24 cellular contexts compared by ENCODE assay signal in genomic region chr11:106278391-106278790, GRCh38.
"Had no signal": no experiment of that assay in that cellular context is flagged by ENCODE, and none has a peak within 500 bp of the region (broad histone marks: within the 10 kb centered on the region; RNA-seq: fewer than 3 reads in every experiment).

No MANE protein-coding gene starts in this region.

- H3K4me3 ChIP-seq: lung, sigmoid colon, tibial artery had no signal

- H3K4me3 Mint-ChIP-seq: activated CD4-positive, alpha-beta T cell treated with anti-CD3 and anti-CD28 coated beads for 36 hours; activated naive CD8-positive, alpha-beta T cell; brain; central memory CD8-positive, alpha-beta T cell; nephron progenitor cell; T-helper 2 cell treated with Interferon-gamma antibody and Interleukin-4, amounts not matched to agents 5 μg/mL and 100 μg/mL, for 36 hours; WTC11 had no signal

- H3K9me3 Mint-ChIP-seq: nephron progenitor cell had no signal

- H3K36me3 Mint-ChIP-seq: activated naive CD8-positive, alpha-beta T cell; brain; WTC11 had no signal

- H3K27ac ChIP-seq: foreskin keratinocyte, sigmoid colon, tibial artery had no signal

- H3K4me1 Mint-ChIP-seq: activated CD4-positive, alpha-beta T cell treated with anti-CD3 and anti-CD28 coated beads for 36 hours; central memory CD8-positive, alpha-beta T cell; nephron progenitor cell had no signal

- DNase-seq: activated CD4-positive, alpha-beta T cell treated with anti-CD3 and anti-CD28 coated beads for 36 hours; activated CD4-positive, alpha-beta T cell treated with anti-CD3 and anti-CD28 coated beads, Interleukin-2, amount 50 U/mL, for 48 hours; activated T-cell treated with anti-CD3 and anti-CD28 coated beads for 4 hours; amygdala; cortex of kidney; foreskin keratinocyte; glutamatergic neuron; hippocampal formation; islet precursor cell; left colon; midbrain; nephron progenitor cell; nucleus accumbens; posterior cingulate gyrus; sigmoid colon; stimulated activated naive CD8-positive, alpha-beta T cell treated with anti-CD3 and anti-CD28 coated beads, Interleukin-15, Interleukin-2, amounts not matched to agents 100 U/mL and 50 U/mL, for 24 hours; substantia nigra; tibial artery had no signal

- ATAC-seq: activated CD4-positive, alpha-beta T cell treated with anti-CD3 and anti-CD28 coated beads for 36 hours; foreskin keratinocyte; left colon; stimulated activated naive CD8-positive, alpha-beta T cell treated with anti-CD3 and anti-CD28 coated beads, Interleukin-15, Interleukin-2, amounts not matched to agents 100 U/mL and 50 U/mL, for 24 hours; WTC11 had no signal

- H3K9me3 ChIP-seq: sigmoid colon, tibial artery had no signal

- H3K27ac Mint-ChIP-seq: activated CD4-positive, alpha-beta T cell treated with anti-CD3 and anti-CD28 coated beads for 36 hours; activated naive CD8-positive, alpha-beta T cell; brain; nephron progenitor cell; T-helper 2 cell treated with Interferon-gamma antibody and Interleukin-4, amounts not matched to agents 5 μg/mL and 100 μg/mL, for 36 hours; WTC11 had no signal

- H3K27me3 ChIP-seq: foreskin keratinocyte, sigmoid colon, tibial artery had no signal

- H3K27me3 Mint-ChIP-seq: activated CD4-positive, alpha-beta T cell treated with anti-CD3 and anti-CD28 coated beads for 36 hours; activated naive CD8-positive, alpha-beta T cell; central memory CD8-positive, alpha-beta T cell had no signal

- H3K4me1 ChIP-seq: sigmoid colon, tibial artery had no signal

- H3K36me3 ChIP-seq: sigmoid colon, tibial artery had no signal
